Comparison of ENCODE assay signal across 15 cellular contexts in genomic region chr3:122031123-122031468, GRCh38. TPM values are rescaled to one million over a fixed set of nuclear protein-coding genes. Genes with fewer than 3 reads are reported as not detected.
DNase-seq lines count a peak whose midpoint lies in the region; ATAC-seq and TF ChIP-seq lines count a peak whose summit lies in the region.
"Had no signal": no experiment of that assay in that cellular context is flagged by ENCODE, and none has a peak within 500 bp of the region (broad histone marks: within the 10 kb centered on the region; RNA-seq: fewer than 3 reads in every experiment).

No MANE protein-coding gene starts in this region.

- no peak for TF ChIP-seq CTCF in ascending aorta (IDR thresholded peaks at IDR 0.05)
- TF ChIP-seq CTCF in vagina (IDR thresholded peaks at IDR 0.05): no peak

- H3K27ac ChIP-seq in ascending aorta: no peak overlapping the region
- no peak overlapping the region for H3K27ac ChIP-seq in vagina
- H3K27ac ChIP-seq: brain microvascular endothelial cell had no signal

- no peaks in the 10 kb centered on the region for H3K27me3 ChIP-seq in ascending aorta
- no peaks in the 10 kb centered on the region for H3K27me3 ChIP-seq in vagina
- H3K27me3 ChIP-seq: brain microvascular endothelial cell had no signal

- intact Hi-C loops in activated T-helper 2 cell treated with anti-CD3 and anti-CD28 coated beads, Interferon-gamma antibody, Interleukin-2, Interleukin-4, amounts not matched to agents 10 μg/mL and 5 μg/mL and 100 μg/mL, durations not matched to agents 14 hours and 24 hours and 36 hours (cut with micrococcal nuclease): loop anchor here (2.0 kb wide), 2 partner anchors 16 to 44 kb away; no protein-coding TSS in a partner anchor
- intact Hi-C loops in ascending aorta (cut with DNase I) (no loop called here), vagina (cut with DNase I) (no loop called here)

- no peak for TF ChIP-seq POLR2A in vagina (IDR thresholded peaks at IDR 0.05)

- H3K4me3 Mint-ChIP-seq in activated T-helper 2 cell treated with anti-CD3 and anti-CD28 coated beads, Interferon-gamma antibody, Interleukin-2, Interleukin-4, amounts not matched to agents 10 μg/mL and 5 μg/mL and 100 μg/mL, durations not matched to agents 14 hours and 24 hours and 36 hours (ENCODE audit: low read depth): no peak overlapping the region

- H3K27ac Mint-ChIP-seq in activated T-helper 2 cell treated with anti-CD3 and anti-CD28 coated beads, Interferon-gamma antibody, Interleukin-2, Interleukin-4, amounts not matched to agents 10 μg/mL and 5 μg/mL and 100 μg/mL, durations not matched to agents 14 hours and 24 hours and 36 hours: peak overlapping the region; percentile 86

- H3K4me3 ChIP-seq in ascending aorta: no peak overlapping the region
- H3K4me3 ChIP-seq in vagina: no peak overlapping the region

- no peaks in the 10 kb centered on the region for H3K36me3 ChIP-seq in ascending aorta
- no peaks in the 10 kb centered on the region for H3K36me3 ChIP-seq in vagina
- H3K36me3 ChIP-seq: brain microvascular endothelial cell had no signal

- peaks cover 51% of the 10 kb centered on the region for H3K9me3 Mint-ChIP-seq in activated T-helper 2 cell treated with anti-CD3 and anti-CD28 coated beads, Interferon-gamma antibody, Interleukin-2, Interleukin-4, amounts not matched to agents 10 μg/mL and 5 μg/mL and 100 μg/mL, durations not matched to agents 14 hours and 24 hours and 36 hours

- DNase-seq in activated T-helper 2 cell treated with anti-CD3 and anti-CD28 coated beads, Interferon-gamma antibody, Interleukin-2, Interleukin-4, amounts not matched to agents 10 μg/mL and 5 μg/mL and 100 μg/mL, durations not matched to agents 14 hours and 24 hours and 36 hours (ENCODE audit: low spot score): no peak
- DNase-seq in NCI-H82 treated with DMSO at 0.1 percent for 48 hours (lab: John Stamatoyannopoulos, UW; ENCODE audit: unreplicated experiment) (no peak), ascending aorta (ENCODE audit: low spot score in 2 of 2) (no peak), midbrain (lab: John Stamatoyannopoulos, UW) (no peak), vagina (ENCODE audit: extremely low spot score in 2 of 2) (no peak)
- DNase-seq: activated CD8-positive, alpha-beta memory T cell treated with anti-CD3 and anti-CD28 coated beads, Interleukin-2, amount 50 U/mL, for 48 hours; brain microvascular endothelial cell; left colon; NCI-H345 had no signal

- H3K4me1 ChIP-seq in ascending aorta (no peaks in the 10 kb centered on the region), vagina (no peaks in the 10 kb centered on the region)

- no peaks in the 10 kb centered on the region for H3K27me3 Mint-ChIP-seq in activated T-helper 2 cell treated with anti-CD3 and anti-CD28 coated beads, Interferon-gamma antibody, Interleukin-2, Interleukin-4, amounts not matched to agents 10 μg/mL and 5 μg/mL and 100 μg/mL, durations not matched to agents 14 hours and 24 hours and 36 hours (ENCODE audit: low read depth)

- H3K36me3 Mint-ChIP-seq in activated T-helper 2 cell treated with anti-CD3 and anti-CD28 coated beads, Interferon-gamma antibody, Interleukin-2, Interleukin-4, amounts not matched to agents 10 μg/mL and 5 μg/mL and 100 μg/mL, durations not matched to agents 14 hours and 24 hours and 36 hours (ENCODE audit: low read depth): peaks cover 31% of the 10 kb centered on the region

- ATAC-seq in GM18873 (IDR thresholded peaks at IDR 0.05; ENCODE audit: low FRiP score, unreplicated experiment): peak; percentile 44
- ATAC-seq in GM21723 (IDR thresholded peaks at IDR 0.05; ENCODE audit: unreplicated experiment): peak; percentile 40
- peak; percentile 44 for ATAC-seq in HG03175 (IDR thresholded peaks at IDR 0.05; ENCODE audit: unreplicated experiment)
- ATAC-seq: left colon had no signal

- H3K4me1 Mint-ChIP-seq in activated T-helper 2 cell treated with anti-CD3 and anti-CD28 coated beads, Interferon-gamma antibody, Interleukin-2, Interleukin-4, amounts not matched to agents 10 μg/mL and 5 μg/mL and 100 μg/mL, durations not matched to agents 14 hours and 24 hours and 36 hours (ENCODE audit: low read depth): peaks cover 19% of the 10 kb centered on the region

- H3K9me3 ChIP-seq in ascending aorta (no peaks in the 10 kb centered on the region), vagina (no peaks in the 10 kb centered on the region)

RNA-seq across cellular contexts. Expression of gene ILDR1, which starts 9.0 kb away (rescaled TPM):
- total RNA-seq in activated T-helper 2 cell treated with anti-CD3 and anti-CD28 coated beads, Interferon-gamma antibody, Interleukin-2, Interleukin-4, amounts not matched to agents 10 μg/mL and 5 μg/mL and 100 μg/mL, durations not matched to agents 14 hours and 24 hours and 36 hours: 0.21 and 0.28 TPM in 2 replicates
- total RNA-seq in ascending aorta (not detected), vagina (3.7 TPM)
- total RNA-seq: fibroblast of lung, SK-MEL-5 had no signal

RNA-seq across cellular contexts. Expression of gene CD86, which starts 24.1 kb away (rescaled TPM):
- total RNA-seq in activated T-helper 2 cell treated with anti-CD3 and anti-CD28 coated beads, Interferon-gamma antibody, Interleukin-2, Interleukin-4, amounts not matched to agents 10 μg/mL and 5 μg/mL and 100 μg/mL, durations not matched to agents 14 hours and 24 hours and 36 hours: 4.8 and 6.8 TPM in 2 replicates
- total RNA-seq in ascending aorta (not detected), vagina (0.98 TPM)
- total RNA-seq: fibroblast of lung, HT-29, SK-MEL-5 had no signal
